13 cellular contexts compared by ENCODE assay signal in genomic region chr11:1864831-1865665, GRCh38. TPM values are rescaled to one million over a fixed set of nuclear protein-coding genes. Genes with fewer than 3 reads are reported as not detected.
DNase-seq lines count a peak whose midpoint lies in the region; ATAC-seq and TF ChIP-seq lines count a peak whose summit lies in the region.
"Had no signal": no experiment of that assay in that cellular context is flagged by ENCODE, and none has a peak within 500 bp of the region (broad histone marks: within the 10 kb centered on the region; RNA-seq: fewer than 3 reads in every experiment).

No MANE protein-coding gene starts in this region.

- peak overlapping the region; percentile 33 for H3K4me3 ChIP-seq in suprapubic skin
- no peak overlapping the region for H3K4me3 ChIP-seq in brain microvascular endothelial cell (ENCODE audit: low read depth, low read length)

- peaks cover 24% of the 10 kb centered on the region for H3K36me3 Mint-ChIP-seq in central memory CD8-positive, alpha-beta T cell (ENCODE audit: insufficient read depth)
- H3K36me3 Mint-ChIP-seq in mesothelial cell of epicardium: no peaks in the 10 kb centered on the region

- H3K9me3 ChIP-seq in suprapubic skin: no peaks in the 10 kb centered on the region

- H3K27ac ChIP-seq in suprapubic skin (peak overlapping the region; percentile 77), brain microvascular endothelial cell (no peak overlapping the region)

- peak overlapping the region; percentile 24 for H3K4me3 Mint-ChIP-seq in central memory CD8-positive, alpha-beta T cell
- H3K4me3 Mint-ChIP-seq in mesothelial cell of epicardium: no peak overlapping the region
- H3K4me3 Mint-ChIP-seq: activated B cell treated with CpG ODN at 0.5 μM for 24 hours had no signal

- DNase-seq in NCI-H1092 (lab: John Stamatoyannopoulos, UW) (peak; percentile 23), mesothelial cell of epicardium (ENCODE audit: low spot score in 2 of 2, unreplicated experiment in 2 of 2) (no peak), suprapubic skin (ENCODE audit: low spot score in 2 of 2) (no peak), brain microvascular endothelial cell (no peak), NCI-H1105 (lab: John Stamatoyannopoulos, UW) (no peak)
- no peak for DNase-seq in central memory CD8-positive, alpha-beta T cell (ENCODE audit: low spot score in 2 of 2)
- DNase-seq: activated B cell treated with CpG ODN at 0.5 μM for 24 hours; activated naive CD4-positive, alpha-beta T cell treated with Interleukin-2 at 50 U/mL for 16 hours; GF-D8; HCEC 1CT; NCI-H1417; stimulated activated CD8-positive, alpha-beta memory T cell treated with anti-CD3 and anti-CD28 coated beads, Interleukin-4, amount 100 ng/mL, for 48 hours had no signal

- TF ChIP-seq CTCF in mesothelial cell of epicardium (IDR thresholded peaks at IDR 0.05; ENCODE audit: unreplicated experiment): no peak
- no peak for TF ChIP-seq CTCF in suprapubic skin (IDR thresholded peaks at IDR 0.05)
- TF ChIP-seq CTCF in brain microvascular endothelial cell (IDR thresholded peaks at IDR 0.05; ENCODE audit: low read depth, low read length, missing control alignments): no peak

- ATAC-seq in central memory CD8-positive, alpha-beta T cell (replicated peaks; ENCODE audit: extremely low read depth, poor library complexity, severe bottlenecking): no peak
- ATAC-seq in HG03457 (IDR thresholded peaks at IDR 0.05; ENCODE audit: unreplicated experiment): no peak

- no peaks in the 10 kb centered on the region for H3K27me3 Mint-ChIP-seq in central memory CD8-positive, alpha-beta T cell
- peaks cover 9% of the 10 kb centered on the region for H3K27me3 Mint-ChIP-seq in mesothelial cell of epicardium (ENCODE audit: low read depth)
- H3K27me3 Mint-ChIP-seq: activated B cell treated with CpG ODN at 0.5 μM for 24 hours had no signal

- H3K27ac Mint-ChIP-seq in central memory CD8-positive, alpha-beta T cell (ENCODE audit: low read depth): peak overlapping the region; percentile 44
- H3K27ac Mint-ChIP-seq in mesothelial cell of epicardium: peak overlapping the region; percentile 73
- H3K27ac Mint-ChIP-seq: activated B cell treated with CpG ODN at 0.5 μM for 24 hours had no signal

- no peaks in the 10 kb centered on the region for H3K9me3 Mint-ChIP-seq in central memory CD8-positive, alpha-beta T cell
- no peaks in the 10 kb centered on the region for H3K9me3 Mint-ChIP-seq in mesothelial cell of epicardium
- H3K9me3 Mint-ChIP-seq: activated B cell treated with CpG ODN at 0.5 μM for 24 hours had no signal

- TF ChIP-seq POLR2A in suprapubic skin (IDR thresholded peaks at IDR 0.05): no peak

- in situ Hi-C loops in brain microvascular endothelial cell (cut with HindIII; ENCODE audit: low pct_ligation_motif_present, low sequenced_read_pairs): no loop called here

- TF ChIP-seq EP300 in suprapubic skin (IDR thresholded peaks at IDR 0.05): no peak

- WGBS in suprapubic skin: 84% methylated on average over 29 of the region's 30 CpGs

- peaks cover 37% of the 10 kb centered on the region for H3K4me1 Mint-ChIP-seq in central memory CD8-positive, alpha-beta T cell
- peaks cover 21% of the 10 kb centered on the region for H3K4me1 Mint-ChIP-seq in mesothelial cell of epicardium

- H3K36me3 ChIP-seq in suprapubic skin: no peaks in the 10 kb centered on the region
- H3K36me3 ChIP-seq in brain microvascular endothelial cell (replicated peaks): no peaks in the 10 kb centered on the region

- H3K27me3 ChIP-seq in suprapubic skin (no peaks in the 10 kb centered on the region), brain microvascular endothelial cell (replicated peaks) (no peaks in the 10 kb centered on the region)

- peaks cover 55% of the 10 kb centered on the region for H3K4me1 ChIP-seq in suprapubic skin

RNA-seq across cellular contexts. Expression of gene LSP1, which starts 12.2 kb away (rescaled TPM):
- 4.9 to 5.2 TPM (median 4.9 TPM) in 3 replicates for total RNA-seq in mesothelial cell of epicardium
- total RNA-seq in suprapubic skin: 100 to 1,000 TPM in 2 of 4 donors, 10 to 100 TPM in 2; 70.4 to 134 (median 107) TPM

RNA-seq across cellular contexts. Expression of gene TNNI2, which starts 26.3 kb away (rescaled TPM):
- total RNA-seq in mesothelial cell of epicardium: 0.59 to 1.3 TPM in 2 of 3 replicates, not detected in the other
- 10 to 100 TPM; 17.4 to 63.6 (median 27.2) TPM for total RNA-seq in suprapubic skin

RNA-seq across cellular contexts. Expression of gene PRR33, which starts 26.6 kb away (rescaled TPM):
- total RNA-seq in mesothelial cell of epicardium (not detected in 3 replicates), suprapubic skin (not detected)

RNA-seq across cellular contexts. Expression of gene SYT8, which starts 30.3 kb away (rescaled TPM):
- 1.2 to 2.1 TPM (median 1.9 TPM) in 3 replicates for total RNA-seq in mesothelial cell of epicardium
- 100 to 1,000 TPM; 141 to 280 (median 193) TPM for total RNA-seq in suprapubic skin
- total RNA-seq: activated B cell treated with CpG ODN at 0.5 μM for 24 hours had no signal

RNA-seq across cellular contexts. Expression of gene TNNT3, which starts 54.5 kb away (rescaled TPM):
- total RNA-seq in mesothelial cell of epicardium (15.2 to 19.0 TPM (median 18.0 TPM) in 3 replicates), suprapubic skin (10 to 100 TPM in 1 of 4 donors, 1 to 10 TPM in 3; 1.5 to 12.9 (median 4.8) TPM)

Comparison
In these comparisons a context has a peak if more than half of its experiments do, and no peak if none do; other contexts are left out.
1. RNA of gene LSP1, which starts 12.2 kb away (total RNA-seq): 70.4 to 134 TPM in suprapubic skin; 4.9 to 5.2 TPM in mesothelial cell of epicardium; every median in the first group is over 10 times any median in the second.